16 cellular contexts compared by ENCODE assay signal in the genomic region with DNA sequence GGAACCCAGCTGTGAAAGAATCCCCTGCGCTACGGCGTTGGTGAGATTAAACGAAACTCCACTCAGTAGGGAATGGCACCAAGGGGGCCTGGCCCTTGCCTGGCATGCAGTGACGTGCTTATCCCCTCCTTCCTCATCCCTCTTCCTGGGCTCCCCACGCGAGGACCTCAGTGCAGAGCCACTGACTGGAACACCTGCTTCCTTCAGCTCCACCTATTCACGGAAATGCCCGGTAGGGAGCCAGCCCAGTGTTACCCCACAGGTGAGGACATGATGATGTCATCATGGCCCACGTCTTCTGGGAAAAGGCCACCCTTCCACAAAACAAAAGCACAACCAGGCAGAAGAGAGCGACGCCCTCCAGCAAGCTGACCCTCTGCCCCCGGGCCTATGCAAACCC. TPM values are rescaled to one million over a fixed set of nuclear protein-coding genes. Genes with fewer than 3 reads are reported as not detected.
DNase-seq lines count a peak whose midpoint lies in the region; ATAC-seq, FAIRE-seq and TF ChIP-seq lines count a peak whose summit lies in the region.
"Had no signal": no experiment of that assay in that cellular context is flagged by ENCODE, and none has a peak within 500 bp of the region (broad histone marks: within the 10 kb centered on the region; RNA-seq: fewer than 3 reads in every experiment).

No MANE protein-coding gene starts in this region.

- H3K4me2 ChIP-seq in K562 (ENCODE audit: insufficient read depth, low read length): no peak overlapping the region

- peaks cover 6 to 65% (median 51%) of the 10 kb centered on the region in 12 donors for H3K4me1 ChIP-seq in heart left ventricle
- peaks cover 0 to 35% of the 10 kb centered on the region in 2 experiments; a peak in 2 of 5 replicates for H3K4me1 ChIP-seq in K562 (replicated peaks in 1 of 2; ENCODE audit: control insufficient read depth in 2 of 2, insufficient read depth in 2 of 2, low read length in 2 of 2)
- peaks cover 67% of the 10 kb centered on the region for H3K4me1 ChIP-seq in vagina

- no peak overlapping the region for H3K4me3 ChIP-seq in heart left ventricle
- H3K4me3 ChIP-seq in K562: no peak overlapping the region
- no peak overlapping the region for H3K4me3 ChIP-seq in vagina
- H3K4me3 ChIP-seq: upper lobe of left lung had no signal

- H3K36me3 ChIP-seq in heart left ventricle (no peaks in the 10 kb centered on the region), K562 (ENCODE audit: control insufficient read depth, insufficient read depth, low read length) (no peaks in the 10 kb centered on the region), vagina (no peaks in the 10 kb centered on the region)
- H3K36me3 ChIP-seq: upper lobe of left lung had no signal

- CTCF ChIA-PET in K562 (lab: Yijun Ruan, JAX; ENCODE audit: low intra/inter-chr PET ratio): no interaction called here

- WGBS in heart left ventricle, 4 donors: 85 to 88% (median 87%) methylated on average over 12 to 13 of the region's 13 CpGs
- WGBS in K562 (ENCODE audit: insufficient coverage, low coverage, missing lambda C conversion rate): 70% methylated on average over 10 of the region's 13 CpGs

- BruUV-seq in K562 (replicated peaks; lab: Mats Ljungman, UMichigan): no TSS peak

- POLR2A ChIA-PET in K562 (lab: Yijun Ruan, JAX): no interaction called here

- peak overlapping the region; percentile 80 for H3K27ac Mint-ChIP-seq in mesothelial cell of epicardium

- no peaks in the 10 kb centered on the region for H3K9me3 ChIP-seq in heart left ventricle
- no peaks in the 10 kb centered on the region for H3K9me3 ChIP-seq in K562 (replicated peaks; ENCODE audit: control insufficient read depth, insufficient read depth, low read depth, low read length)
- H3K9me3 ChIP-seq in vagina: no peaks in the 10 kb centered on the region
- H3K9me3 ChIP-seq: upper lobe of left lung had no signal

- peaks cover 71% of the 10 kb centered on the region for H3K4me1 Mint-ChIP-seq in mesothelial cell of epicardium

- TF ChIP-seq POLR2A in heart left ventricle (IDR thresholded peaks at IDR 0.05) (no peak), K562 (conservative IDR thresholded peaks at IDR 0.05) (no peak), vagina (IDR thresholded peaks at IDR 0.05) (no peak)

- in situ Hi-C loops in K562 (cut with MboI): no loop called here

- FAIRE-seq in K562 (lab: Jason Lieb, UNC): no peak
- FAIRE-seq in HTR-8/SVneo (lab: Jason Lieb, UNC): no peak
- FAIRE-seq: astrocyte had no signal

- DNase-seq in heart left ventricle: peak in 1 of 5 donors; percentile 20
- no peak for DNase-seq in Right ventricle myocardium superior
- no peak for DNase-seq in K562 (ENCODE audit: extremely low read depth in 1 of 4, low spot score in 3 of 4)
- no peak for DNase-seq in mesothelial cell of epicardium (ENCODE audit: low spot score in 2 of 2, unreplicated experiment in 2 of 2)
- no peak for DNase-seq in vagina (ENCODE audit: extremely low spot score in 2 of 2)
- no peak for DNase-seq in NCI-H1436 treated with DMSO at 0.1 percent for 48 hours (lab: John Stamatoyannopoulos, UW)
- DNase-seq in HTR-8/SVneo (ENCODE audit: insufficient read length, low spot score): no peak
- DNase-seq: activated CD4-positive, CD25-positive, alpha-beta regulatory T cell; activated gamma-delta T cell; H7; stimulated activated CD4-positive, alpha-beta T cell treated with anti-CD3 and anti-CD28 coated beads, Interleukin-4, amount 100 ng/mL, for 4 hours had no signal

- intact Hi-C loops in heart left ventricle (cut with DNase I) (loop anchor here in 5 of 10 donors (2.0 to 5.0 kb wide), 4 partner anchors 37 to 65 kb away; partner anchors contain the start of gene CCDC85C (in 2 of the 5)), Right ventricle myocardium superior (cut with DNase I) (loop anchor here (5.0 kb wide), 1 partner anchor 40 kb away; the partner anchor contains the start of gene CCDC85C), K562 (cut with micrococcal nuclease) (no loop called here), vagina (cut with DNase I) (loop anchor here (5.0 kb wide), 1 partner anchor 40 kb away; the partner anchor contains the start of gene CCDC85C)

- no peak for TF ChIP-seq CTCF in heart left ventricle (IDR thresholded peaks at IDR 0.05)
- no peak for TF ChIP-seq CTCF in K562 (IDR thresholded peaks at IDR 0.05 in 2 of 3, conservative IDR thresholded peaks at IDR 0.05 in 1 of 3; ENCODE audit: insufficient read depth in 2 of 3, low read depth in 1 of 3, low read length in 3 of 3)
- no peak for TF ChIP-seq CTCF in mesothelial cell of epicardium (IDR thresholded peaks at IDR 0.05; ENCODE audit: unreplicated experiment)
- no peak for TF ChIP-seq CTCF in vagina (IDR thresholded peaks at IDR 0.05)

- peaks cover 2% of the 10 kb centered on the region for H3K36me3 Mint-ChIP-seq in mesothelial cell of epicardium

- no peak for TF ChIP-seq RAD21 in K562 (CRISPR knock-in tag; conservative IDR thresholded peaks at IDR 0.05 in 1 of 2, IDR thresholded peaks at IDR 0.05 in 1 of 2)

- H3K4me3 Mint-ChIP-seq in mesothelial cell of epicardium: no peak overlapping the region
- H3K4me3 Mint-ChIP-seq: neural crest cell had no signal

- no peaks in the 10 kb centered on the region for H3K27me3 Mint-ChIP-seq in mesothelial cell of epicardium (ENCODE audit: low read depth)

- no peaks in the 10 kb centered on the region for H3K27me3 ChIP-seq in heart left ventricle
- H3K27me3 ChIP-seq in K562 (ENCODE audit: control insufficient read depth in 2 of 2, insufficient read depth in 2 of 2, low read length in 2 of 2): no peaks in the 10 kb centered on the region
- no peaks in the 10 kb centered on the region for H3K27me3 ChIP-seq in vagina
- H3K27me3 ChIP-seq: upper lobe of left lung had no signal

- H3K79me2 ChIP-seq in K562 (ENCODE audit: control insufficient read depth, insufficient read depth, low read length): no peaks in the 10 kb centered on the region

- peak overlapping the region in 8 of 12 donors; percentile 18 to 86 (median 41) for H3K27ac ChIP-seq in heart left ventricle
- H3K27ac ChIP-seq in K562 (ENCODE audit: extremely low read depth, low read depth, low read length): no peak overlapping the region
- H3K27ac ChIP-seq in vagina: peak overlapping the region; percentile 12

- H4K20me1 ChIP-seq in K562 (replicated peaks; ENCODE audit: control insufficient read depth, insufficient read depth, low read length): peaks cover 39% of the 10 kb centered on the region

- H3K9ac ChIP-seq in K562 (ENCODE audit: insufficient read depth in 1 of 2, low read depth in 2 of 2, low read length in 2 of 2): no peak overlapping the region

- H3K9me3 Mint-ChIP-seq in mesothelial cell of epicardium: no peaks in the 10 kb centered on the region
- H3K9me3 Mint-ChIP-seq: neural crest cell had no signal

- ATAC-seq in heart left ventricle: no peak
- ATAC-seq in Right ventricle myocardium superior (ENCODE audit: poor library complexity): no peak
- no peak for ATAC-seq in K562
- no peak for ATAC-seq in GM21528 (IDR thresholded peaks at IDR 0.05; ENCODE audit: low FRiP score, unreplicated experiment)
- ATAC-seq: sciatic nerve had no signal

- no peaks in the 10 kb centered on the region for H3K9me1 ChIP-seq in K562 (ENCODE audit: control insufficient read depth, insufficient read depth, low read length)

- H2AFZ ChIP-seq in K562 (ENCODE audit: low read depth, low read length): no peak overlapping the region

- TF ChIP-seq EP300 in K562 (IDR thresholded peaks at IDR 0.05; ENCODE audit: low read length): no peak

TF ChIP-seq in K562, 482 proteins besides CTCF, POLR2A, EP300 and RAD21 (continues in another document):
- TF ChIP-seq ATF3 (IDR thresholded peaks at IDR 0.05): peak; percentile 29; the same call in 1 of the 2 replicates
- no peak for TF ChIP-seq ATF3 (CRISPR knock-in tag; conservative IDR thresholded peaks at IDR 0.05)
- TF ChIP-seq ZBTB26 (CRISPR knock-in tag; IDR thresholded peaks at IDR 0.05): no peak

RNA-seq across cellular contexts. Expression of gene CCDC85C, which starts 42.2 kb away (rescaled TPM):
- total RNA-seq in heart left ventricle (10 to 100 TPM; 22.5 to 45.4 (median 29.2) TPM), Right ventricle myocardium superior (46.6 TPM), K562 (2014; rRNA removed) (6.3 and 13.5 TPM in 2 replicates), K562 (2014; rRNA removed; fragmentation: Illumina TruSeq; extraction: Trizol) (3.7 and 5.2 TPM in 2 replicates), K562 (2015; rRNA removed; fragmentation: Illumina TruSeq; extraction: Trizol) (7.0 and 7.2 TPM in 2 replicates), K562 (2021) (22.0 and 22.7 TPM in 2 replicates), mesothelial cell of epicardium (82.2 to 85.2 TPM (median 82.3 TPM) in 3 replicates), vagina (6.9 TPM)
- polyA plus RNA-seq in heart left ventricle (10 to 100 TPM; 29.7 to 43.5 TPM), K562 (2011; rRNA removed) (4.2 and 5.4 TPM in 2 replicates), K562 (2014; fragmentation: Illumina TruSeq; extraction: Trizol) (6.8 and 12.3 TPM in 2 replicates), K562 (2014; fragmentation: Nextera tagmentation; extraction: Ambion mirVana) (under 1 TPM; 0.18 to 0.27 TPM), K562 (2014; rRNA removed) (7.2 and 9.7 TPM in 2 replicates)
- total RNA-seq in K562 (2011; cell fraction: chromatin; rRNA removed; ENCODE audit: low replicate concordance): 5.9 and 10.4 TPM in 2 replicates
- total RNA-seq in K562 (2011; cell fraction: nucleolus; rRNA removed): 5.2 and 5.5 TPM in 2 replicates
- 5.1 and 5.3 TPM in 2 replicates for total RNA-seq in K562 (2011; cell fraction: nucleoplasm; rRNA removed)
- polyA plus RNA-seq in K562 (2011; cell fraction: cytosol; rRNA removed): 4.8 and 12.5 TPM in 2 replicates
- polyA plus RNA-seq in K562 (2011; cell fraction: nucleus; rRNA removed): 5.2 and 10.5 TPM in 2 replicates
- polyA plus RNA-seq in K562 (2012): 7.1 and 9.7 TPM in 2 replicates
- 4.5 and 5.3 TPM in 2 replicates for polyA minus RNA-seq in K562 (2011; rRNA and poly(A)+ RNA removed)
- 13.7 TPM in 2 replicates for polyA minus RNA-seq in K562 (2011; cell fraction: cytosol; rRNA and poly(A)+ RNA removed)
- polyA minus RNA-seq in K562 (2011; cell fraction: nucleus; rRNA and poly(A)+ RNA removed): 1.8 and 3.0 TPM in 2 replicates
